ENCODE assay signal across 8 cellular contexts in the genomic region with DNA sequence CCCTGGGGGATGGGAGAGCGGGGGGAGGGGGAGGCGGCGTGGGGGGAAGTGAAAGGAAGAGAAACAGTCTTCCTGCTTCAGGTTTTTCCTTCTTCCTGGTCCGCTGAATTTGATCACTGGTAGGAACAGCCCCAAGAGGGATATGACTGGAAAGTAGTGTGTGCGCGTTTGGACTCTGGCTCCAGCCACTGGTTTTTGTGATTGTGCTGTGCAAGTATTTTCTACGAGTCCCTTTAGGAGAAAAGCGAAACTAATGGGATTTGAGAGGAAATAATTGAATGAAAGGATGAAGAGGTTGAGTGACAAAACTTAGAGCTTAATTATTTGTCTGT. TPM values are rescaled to one million over a fixed set of nuclear protein-coding genes. Genes with fewer than 3 reads are reported as not detected.
A peak's percentile ranks its signal among the peaks of the same experiment; 100 is the strongest.
DNase-seq lines count a peak whose midpoint lies in the region; ATAC-seq and TF ChIP-seq lines count a peak whose summit lies in the region.

No MANE protein-coding gene starts in this region.

- no peaks in the 10 kb centered on the region for H3K9me3 Mint-ChIP-seq in activated naive CD8-positive, alpha-beta T cell (ENCODE audit: low read depth)

- H3K27me3 ChIP-seq in HAP-1 (ENCODE audit: low read depth) (no peaks in the 10 kb centered on the region), hepatocyte (no peaks in the 10 kb centered on the region)

- H3K4me2 ChIP-seq in hepatocyte = peak overlapping the region; percentile 85

- H3K4me3 Mint-ChIP-seq in activated naive CD8-positive, alpha-beta T cell = peak overlapping the region; percentile 28

- no peak overlapping the region for H3K27ac Mint-ChIP-seq in activated naive CD8-positive, alpha-beta T cell

- DNase-seq in HAP-1 (ENCODE audit: low spot score in 2 of 2) (peak in 1 of 2 experiments; percentile 64), hepatocyte (ENCODE audit: low spot score) (peak; percentile 48), skeletal muscle cell (ENCODE audit: low read depth) (no peak), NCI-H2029 (lab: John Stamatoyannopoulos, UW) (no peak), dedifferentiated amniotic fluid mesenchymal stem cell (ENCODE audit: extremely low spot score) (no peak)
- DNase-seq in activated CD8-positive, alpha-beta memory T cell treated with anti-CD3 and anti-CD28 coated beads, Interleukin-2, amount 50 U/mL, for 48 hours = no peak

- in situ Hi-C loops in HAP-1 (cut with MboI; ENCODE audit: low sequenced_read_pairs) = no loop called here

- H3K27me3 Mint-ChIP-seq in activated naive CD8-positive, alpha-beta T cell = peaks cover 17% of the 10 kb centered on the region

- no peaks in the 10 kb centered on the region for H3K36me3 Mint-ChIP-seq in activated naive CD8-positive, alpha-beta T cell

- peaks cover 47% of the 10 kb centered on the region for H3K79me2 ChIP-seq in hepatocyte

- peak overlapping the region; percentile 89 for H2AFZ ChIP-seq in hepatocyte

- 0% methylated on average over 5 of the region's 8 CpGs for WGBS in hepatocyte (ENCODE audit: low lambda C conversion rate, missing lambda C conversion rate)

- no peaks in the 10 kb centered on the region for H3K9me2 ChIP-seq in hepatocyte (replicated peaks; ENCODE audit: insufficient read depth)

- no peak for TF ChIP-seq CTCF in hepatocyte (IDR thresholded peaks at IDR 0.05; ENCODE audit: poor library complexity)

- H3K9me3 ChIP-seq in HAP-1 (no peaks in the 10 kb centered on the region), hepatocyte (ENCODE audit: low read depth) (no peaks in the 10 kb centered on the region)

- peaks cover 17% of the 10 kb centered on the region for H3K4me1 ChIP-seq in HAP-1
- H3K4me1 ChIP-seq in hepatocyte (ENCODE audit: insufficient read depth) = peaks cover 24% of the 10 kb centered on the region

- ATAC-seq in HG02938 (IDR thresholded peaks at IDR 0.05; ENCODE audit: unreplicated experiment) = no peak

- peaks cover 2% of the 10 kb centered on the region; the same call in 1 of the 2 replicates for H3K36me3 ChIP-seq in HAP-1 (replicated peaks)
- H3K36me3 ChIP-seq in hepatocyte (replicated peaks; ENCODE audit: insufficient read depth, low read depth) = no peaks in the 10 kb centered on the region

- peaks cover 6% of the 10 kb centered on the region for H3K4me1 Mint-ChIP-seq in activated naive CD8-positive, alpha-beta T cell (ENCODE audit: low read depth)

- peaks cover 16% of the 10 kb centered on the region for H4K20me1 ChIP-seq in hepatocyte (ENCODE audit: insufficient read depth, poor library complexity, severe bottlenecking)

- H3K27ac ChIP-seq in hepatocyte = peak overlapping the region; percentile 94

- peak overlapping the region; percentile 91 for H3K4me3 ChIP-seq in HAP-1
- H3K4me3 ChIP-seq in hepatocyte = peak overlapping the region; percentile 96
- peak overlapping the region; percentile 74 for H3K4me3 ChIP-seq in skeletal muscle cell (ENCODE audit: low read depth, low read length)

RNA-seq across cellular contexts. Expression of gene PRRG1, which starts 0.8 kb away (rescaled TPM):
- 27.5 and 36.5 TPM in 2 replicates for total RNA-seq in hepatocyte
- polyA plus RNA-seq in hepatocyte = 11.7 and 16.8 TPM in 2 replicates
